Comparison of ENCODE assay signal across 22 cellular contexts in genomic region chr4:187414716-187415115, GRCh38.
"Had no signal": no experiment of that assay in that cellular context is flagged by ENCODE, and none has a peak within 500 bp of the region (broad histone marks: within the 10 kb centered on the region; RNA-seq: fewer than 3 reads in every experiment).

No MANE protein-coding gene starts in this region.

- H3K4me2 ChIP-seq: KMS-11 had no signal

- ATAC-seq: HepG2, K562, SK-N-SH treated with all-trans-retinoic acid at 6 μM for 48 hours had no signal

- H3K9ac ChIP-seq: KMS-11 had no signal

- DNase-seq: Kasumi-1, MV-4-11, NCI-H1048, NCI-H1105, NCI-H1417, NCI-H1436 treated with DMSO at 0.1 percent for 48 hours, NCI-H1694, NCI-H1930, NCI-H2081, NCI-H2107, NCI-H2227 treated with DMSO at 0.1 percent for 48 hours, NCI-H446, NCI-H510A, NCI-H524 treated with DMSO at 0.1 percent for 48 hours, NCI-H69, NCI-H774, SHP77 had no signal

- H3K4me3 ChIP-seq: K562 had no signal

- H3K27ac ChIP-seq: KMS-11, RWPE1 had no signal
